ENCODE assay signal across 24 cellular contexts in genomic region chr15:85334241-85334640, GRCh38.
"Had no signal": no experiment of that assay in that cellular context is flagged by ENCODE, and none has a peak within 500 bp of the region (broad histone marks: within the 10 kb centered on the region; RNA-seq: fewer than 3 reads in every experiment).

No MANE protein-coding gene starts in this region.

- DNase-seq: activated CD4-positive, alpha-beta T cell treated with anti-CD3 and anti-CD28 coated beads, Interleukin-2, amount 50 U/mL, for 4 hours; activated CD8-positive, alpha-beta memory T cell treated with anti-CD3 and anti-CD28 coated beads, Interleukin-2, amount 50 U/mL, for 48 hours; activated naive CD4-positive, alpha-beta T cell; activated T-cell treated with anti-CD3 and anti-CD28 coated beads, Interleukin-2, amount 50 U/mL, for 4 hours; adrenal gland; central memory CD4-positive, alpha-beta T cell; effector memory CD8-positive, alpha-beta T cell; esophagus squamous epithelium; gastrocnemius medialis; head of caudate nucleus; left lung; mucosa of descending colon; nucleus accumbens; small intestine; stimulated activated CD4-positive, alpha-beta T cell treated with anti-CD3 and anti-CD28 coated beads, Interleukin-15, amount 100 ng/mL, for 24 hours; stimulated activated naive B cell treated with anti-CD40 and anti-IgM and Interleukin-4, amounts not matched to agents 10 μg/mL and 1 μg/mL and 100 μg/mL, for 72 hours; upper lobe of left lung had no signal

- H3K36me3 ChIP-seq: adrenal gland, ascending aorta, esophagus squamous epithelium, gastrocnemius medialis, left lung, thoracic aorta, upper lobe of left lung had no signal

- H3K27me3 ChIP-seq: adrenal gland, ascending aorta, esophagus squamous epithelium, gastrocnemius medialis, left lung, upper lobe of left lung had no signal

- H3K4me3 Mint-ChIP-seq: activated naive CD8-positive, alpha-beta T cell; activated T-cell treated with anti-CD3 and anti-CD28 coated beads, Interleukin-2, amount 50 U/mL, for 4 hours; effector memory CD8-positive, alpha-beta T cell; stimulated activated naive B cell treated with anti-CD40 and anti-IgM and Interleukin-4, amounts not matched to agents 10 μg/mL and 1 μg/mL and 100 μg/mL, for 72 hours; T-helper 2 cell treated with Interferon-gamma antibody and Interleukin-4, amounts not matched to agents 5 μg/mL and 100 μg/mL, for 36 hours; WTC11 had no signal

- H3K27ac ChIP-seq: adrenal gland, ascending aorta, gastrocnemius medialis, left lung, thoracic aorta had no signal

- H3K36me3 Mint-ChIP-seq: activated naive CD8-positive, alpha-beta T cell; WTC11 had no signal

- ATAC-seq: activated T-cell treated with anti-CD3 and anti-CD28 coated beads, Interleukin-2, amount 50 U/mL, for 4 hours; effector memory CD8-positive, alpha-beta T cell; gastrocnemius medialis; left lung; mucosa of descending colon; sciatic nerve; stimulated activated naive B cell treated with anti-CD40 and anti-IgM and Interleukin-4, amounts not matched to agents 10 μg/mL and 1 μg/mL and 100 μg/mL, for 72 hours; WTC11 had no signal

- H3K9me3 Mint-ChIP-seq: activated T-cell treated with anti-CD3 and anti-CD28 coated beads, Interleukin-2, amount 50 U/mL, for 4 hours; activated T-helper 2 cell treated with anti-CD3 and anti-CD28 coated beads, Interferon-gamma antibody, Interleukin-2, Interleukin-4, amounts not matched to agents 10 μg/mL and 5 μg/mL and 100 μg/mL, durations not matched to agents 14 hours and 24 hours and 36 hours; effector memory CD8-positive, alpha-beta T cell; stimulated activated naive B cell treated with anti-CD40 and anti-IgM and Interleukin-4, amounts not matched to agents 10 μg/mL and 1 μg/mL and 100 μg/mL, for 72 hours; T-helper 2 cell treated with Interferon-gamma antibody and Interleukin-4, amounts not matched to agents 5 μg/mL and 100 μg/mL, for 36 hours had no signal

- H3K27ac Mint-ChIP-seq: activated naive CD8-positive, alpha-beta T cell; activated T-helper 2 cell treated with anti-CD3 and anti-CD28 coated beads, Interferon-gamma antibody, Interleukin-2, Interleukin-4, amounts not matched to agents 10 μg/mL and 5 μg/mL and 100 μg/mL, durations not matched to agents 14 hours and 24 hours and 36 hours; effector memory CD8-positive, alpha-beta T cell; stimulated activated naive B cell treated with anti-CD40 and anti-IgM and Interleukin-4, amounts not matched to agents 10 μg/mL and 1 μg/mL and 100 μg/mL, for 72 hours; WTC11 had no signal

- H3K9me3 ChIP-seq: adrenal gland, ascending aorta, esophagus squamous epithelium, gastrocnemius medialis, left lung, mucosa of descending colon, thoracic aorta, upper lobe of left lung had no signal

- H3K27me3 Mint-ChIP-seq: activated naive CD8-positive, alpha-beta T cell; effector memory CD8-positive, alpha-beta T cell; stimulated activated naive B cell treated with anti-CD40 and anti-IgM and Interleukin-4, amounts not matched to agents 10 μg/mL and 1 μg/mL and 100 μg/mL, for 72 hours had no signal

- H3K4me3 ChIP-seq: adrenal gland, ascending aorta, esophagus squamous epithelium, gastrocnemius medialis, left lung, mucosa of descending colon, thoracic aorta, upper lobe of left lung had no signal
